In the genomic region with DNA sequence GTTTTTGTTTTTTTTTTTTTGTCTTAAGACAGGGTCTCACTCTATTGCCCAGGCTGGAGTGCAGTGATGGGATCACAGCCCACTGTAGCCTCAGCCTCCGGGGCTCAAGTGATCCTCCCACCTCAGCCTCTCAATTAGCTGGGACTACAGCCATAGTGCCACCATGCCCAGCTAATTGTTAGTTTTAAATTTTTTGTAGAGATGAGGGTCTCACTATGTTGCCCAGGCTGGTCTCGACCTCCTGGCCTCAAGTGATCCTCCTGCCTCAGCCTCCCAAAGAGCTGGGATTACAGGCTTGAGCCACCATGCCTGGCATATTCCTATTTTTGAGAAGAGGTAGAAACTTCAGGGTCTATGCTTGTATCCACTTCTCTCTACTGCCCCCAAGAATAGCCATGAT, we compare ENCODE assay signal across 13 cellular contexts. TPM values are rescaled to one million over a fixed set of nuclear protein-coding genes. Genes with fewer than 3 reads are reported as not detected.
"Had no signal": no experiment of that assay in that cellular context is flagged by ENCODE, and none has a peak within 500 bp of the region (broad histone marks: within the 10 kb centered on the region; RNA-seq: fewer than 3 reads in every experiment).

No MANE protein-coding gene starts in this region.

RNA-seq across cellular contexts. Expression of a gene that starts 8.3 kb away (rescaled TPM):
- total RNA-seq: cerebellum had no signal

RNA-seq across cellular contexts. Expression of a gene that starts 34.8 kb away (rescaled TPM):
- total RNA-seq: activated B cell treated with CpG ODN at 0.5 μM for 24 hours; activated CD4-positive, alpha-beta T cell treated with anti-CD3 and anti-CD28 coated beads, Interleukin-2, amount 10 ng/mL, durations not matched to agents 24 days and 14 days; activated CD8-positive, alpha-beta T cell treated with anti-CD3 and anti-CD28 coated beads for 36 hours; activated naive CD4-positive, alpha-beta T cell treated with anti-CD3 and anti-CD28 coated beads for 36 hours; activated naive CD8-positive, alpha-beta T cell treated with anti-CD3 and anti-CD28 coated beads for 36 hours; activated T-cell treated with anti-CD3 and anti-CD28 coated beads, Interleukin-2, amount 50 U/mL, for 4 hours; activated T-cell treated with anti-CD3 and anti-CD28 coated beads, Interleukin-2, amount 50 U/mL, for 72 hours; activated T-helper 17 cell treated with anti-CD3 and anti-CD28 coated beads, Interleukin-2, amount 50 U/mL, for 72 hours; astrocyte; body of pancreas; cardiac septum; T-helper 2 cell treated with Interferon-gamma antibody and Interleukin-4, amounts not matched to agents 100 ng/mL and 5 ng/mL, for 36 hours had no signal
